ENCODE assay signal across 8 cellular contexts in genomic region chr15:92091155-92091734, GRCh38.
DNase-seq lines count a peak whose midpoint lies in the region; ATAC-seq, FAIRE-seq and TF ChIP-seq lines count a peak whose summit lies in the region.

No MANE protein-coding gene starts in this region.

- TF ChIP-seq POLR2A in H54 (IDR thresholded peaks at IDR 0.05; ENCODE audit: low read depth, low read length) = no peak

- peaks cover 20% of the 10 kb centered on the region for H3K27me3 Mint-ChIP-seq in chondrocyte (ENCODE audit: low read depth)

- no peaks in the 10 kb centered on the region for H3K36me3 ChIP-seq in mucosa of descending colon (ENCODE audit: low read depth)

- H3K4me1 ChIP-seq in mucosa of descending colon (ENCODE audit: low read depth) = no peaks in the 10 kb centered on the region

- no peak overlapping the region for H3K4me3 Mint-ChIP-seq in chondrocyte (ENCODE audit: unreplicated experiment)

- intact Hi-C loops in mucosa of descending colon (cut with DNase I, micrococcal nuclease) = no loop called here

- H3K9me3 ChIP-seq in mucosa of descending colon = no peaks in the 10 kb centered on the region

- H3K27ac Mint-ChIP-seq in chondrocyte (ENCODE audit: unreplicated experiment) = no peak overlapping the region

- no peaks in the 10 kb centered on the region for H3K9me3 Mint-ChIP-seq in chondrocyte (ENCODE audit: low read depth)

- DNase-seq in activated CD4-positive, alpha-beta T cell treated with anti-CD3 and anti-CD28 coated beads, Interleukin-2, amount 50 U/mL, for 48 hours = peak; percentile 36 to 41
- DNase-seq in activated CD4-positive, alpha-beta T cell treated with anti-CD3 and anti-CD28 coated beads, Interleukin-2, amount 50 U/mL, for 1 hour = no peak
- DNase-seq in NCI-H2171 (lab: John Stamatoyannopoulos, UW) (peak; percentile 47), chondrocyte (ENCODE audit: low spot score) (no peak), mucosa of descending colon (peak in 2 of 3 donors; percentile 71 to 73), H54 (ENCODE audit: insufficient read length, low spot score) (no peak), GF-D8 (lab: John Stamatoyannopoulos, UW) (no peak)

- no peak overlapping the region for H3K4me3 ChIP-seq in mucosa of descending colon

- H3K36me3 Mint-ChIP-seq in chondrocyte (ENCODE audit: low read depth) = no peaks in the 10 kb centered on the region

- FAIRE-seq in H54 (lab: Jason Lieb, UNC) = no peak

- ATAC-seq in mucosa of descending colon (peak; percentile 72), HG03342 (IDR thresholded peaks at IDR 0.05; ENCODE audit: unreplicated experiment) (no peak)

- TF ChIP-seq CTCF in chondrocyte (IDR thresholded peaks at IDR 0.05) = peak; percentile 77
- peak; percentile 35 for TF ChIP-seq CTCF in mucosa of descending colon (IDR thresholded peaks at IDR 0.05)

- H3K4me1 Mint-ChIP-seq in chondrocyte (ENCODE audit: low read depth) = no peaks in the 10 kb centered on the region

Comparison
In these comparisons a context has a peak if more than half of its experiments do, and no peak if none do; other contexts are left out.
1. DNase-seq: peak in activated CD4-positive, alpha-beta T cell treated with anti-CD3 and anti-CD28 coated beads, Interleukin-2, amount 50 U/mL, for 48 hours (2 of 2), NCI-H2171 (single experiment) and mucosa of descending colon (2 of 3); none in activated CD4-positive, alpha-beta T cell treated with anti-CD3 and anti-CD28 coated beads, Interleukin-2, amount 50 U/mL, for 1 hour (single experiment), chondrocyte (single experiment), H54 (single experiment) and GF-D8 (single experiment).